1 cellular context compared by ENCODE assay signal in the genomic region with DNA sequence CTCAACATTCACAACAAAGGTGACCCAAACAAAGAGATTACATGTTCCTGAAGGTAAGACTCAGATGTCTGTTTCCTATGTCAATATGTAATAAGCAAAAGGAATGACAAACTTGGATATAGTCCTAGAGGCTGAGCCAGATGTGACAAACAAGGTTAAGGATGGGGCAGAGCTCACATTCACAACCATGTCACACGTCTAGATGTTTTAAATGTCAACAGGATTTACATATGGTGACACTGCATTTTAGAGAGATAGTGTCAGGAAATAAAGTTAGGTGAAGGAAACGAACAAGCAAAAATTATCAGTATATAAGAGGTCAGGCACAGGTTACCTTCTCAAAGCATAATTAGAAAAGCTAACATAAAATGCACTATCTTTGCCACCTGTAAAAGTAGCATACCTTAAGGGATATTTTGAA.
A peak's percentile ranks its signal among the peaks of the same experiment; 100 is the strongest.
TF ChIP-seq lines count a peak whose summit lies in the region.

No MANE protein-coding gene starts in this region.

TF ChIP-seq in K562, 482 proteins besides CTCF, POLR2A, EP300 and RAD21 (continued from another document and continues in another):
- no peak for TF ChIP-seq PRDM10 (IDR thresholded peaks at IDR 0.05; ENCODE audit: partially characterized antibody)
- TF ChIP-seq, protein P1, sequence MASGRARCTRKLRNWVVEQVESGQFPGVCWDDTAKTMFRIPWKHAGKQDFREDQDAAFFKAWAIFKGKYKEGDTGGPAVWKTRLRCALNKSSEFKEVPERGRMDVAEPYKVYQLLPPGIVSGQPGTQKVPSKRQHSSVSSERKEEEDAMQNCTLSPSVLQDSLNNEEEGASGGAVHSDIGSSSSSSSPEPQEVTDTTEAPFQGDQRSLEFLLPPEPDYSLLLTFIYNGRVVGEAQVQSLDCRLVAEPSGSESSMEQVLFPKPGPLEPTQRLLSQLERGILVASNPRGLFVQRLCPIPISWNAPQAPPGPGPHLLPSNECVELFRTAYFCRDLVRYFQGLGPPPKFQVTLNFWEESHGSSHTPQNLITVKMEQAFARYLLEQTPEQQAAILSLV (tag; IDR thresholded peaks at IDR 0.05) = no peak
- no peak for TF ChIP-seq POLR2B (IDR thresholded peaks at IDR 0.05; ENCODE audit: low read depth, partially characterized antibody)
- peak in 1 of 2 experiments; percentile 72; a peak in 1 of 4 replicates for TF ChIP-seq FOXA3 (CRISPR knock-in tag; conservative IDR thresholded peaks at IDR 0.05 in 1 of 2, IDR thresholded peaks at IDR 0.05 in 1 of 2)
- TF ChIP-seq ZNF316 (IDR thresholded peaks at IDR 0.05) = peak; percentile 97
- TF ChIP-seq, protein P2, sequence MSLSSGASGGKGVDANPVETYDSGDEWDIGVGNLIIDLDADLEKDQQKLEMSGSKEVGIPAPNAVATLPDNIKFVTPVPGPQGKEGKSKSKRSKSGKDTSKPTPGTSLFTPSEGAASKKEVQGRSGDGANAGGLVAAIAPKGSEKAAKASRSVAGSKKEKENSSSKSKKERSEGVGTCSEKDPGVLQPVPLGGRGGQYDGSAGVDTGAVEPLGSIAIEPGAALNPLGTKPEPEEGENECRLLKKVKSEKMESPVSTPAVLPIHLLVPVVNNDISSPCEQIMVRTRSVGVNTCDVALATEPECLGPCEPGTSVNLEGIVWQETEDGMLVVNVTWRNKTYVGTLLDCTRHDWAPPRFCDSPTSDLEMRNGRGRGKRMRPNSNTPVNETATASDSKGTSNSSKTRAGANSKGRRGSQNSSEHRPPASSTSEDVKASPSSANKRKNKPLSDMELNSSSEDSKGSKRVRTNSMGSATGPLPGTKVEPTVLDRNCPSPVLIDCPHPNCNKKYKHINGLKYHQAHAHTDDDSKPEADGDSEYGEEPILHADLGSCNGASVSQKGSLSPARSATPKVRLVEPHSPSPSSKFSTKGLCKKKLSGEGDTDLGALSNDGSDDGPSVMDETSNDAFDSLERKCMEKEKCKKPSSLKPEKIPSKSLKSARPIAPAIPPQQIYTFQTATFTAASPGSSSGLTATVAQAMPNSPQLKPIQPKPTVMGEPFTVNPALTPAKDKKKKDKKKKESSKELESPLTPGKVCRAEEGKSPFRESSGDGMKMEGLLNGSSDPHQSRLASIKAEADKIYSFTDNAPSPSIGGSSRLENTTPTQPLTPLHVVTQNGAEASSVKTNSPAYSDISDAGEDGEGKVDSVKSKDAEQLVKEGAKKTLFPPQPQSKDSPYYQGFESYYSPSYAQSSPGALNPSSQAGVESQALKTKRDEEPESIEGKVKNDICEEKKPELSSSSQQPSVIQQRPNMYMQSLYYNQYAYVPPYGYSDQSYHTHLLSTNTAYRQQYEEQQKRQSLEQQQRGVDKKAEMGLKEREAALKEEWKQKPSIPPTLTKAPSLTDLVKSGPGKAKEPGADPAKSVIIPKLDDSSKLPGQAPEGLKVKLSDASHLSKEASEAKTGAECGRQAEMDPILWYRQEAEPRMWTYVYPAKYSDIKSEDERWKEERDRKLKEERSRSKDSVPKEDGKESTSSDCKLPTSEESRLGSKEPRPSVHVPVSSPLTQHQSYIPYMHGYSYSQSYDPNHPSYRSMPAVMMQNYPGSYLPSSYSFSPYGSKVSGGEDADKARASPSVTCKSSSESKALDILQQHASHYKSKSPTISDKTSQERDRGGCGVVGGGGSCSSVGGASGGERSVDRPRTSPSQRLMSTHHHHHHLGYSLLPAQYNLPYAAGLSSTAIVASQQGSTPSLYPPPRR (CRISPR knock-in tag; IDR thresholded peaks at IDR 0.05; ENCODE audit: borderline replicate concordance) = no peak
- no peak for TF ChIP-seq RAD51 (IDR thresholded peaks at IDR 0.05; ENCODE audit: borderline replicate concordance, low read depth)
- TF ChIP-seq FOXM1 (IDR thresholded peaks at IDR 0.05; ENCODE audit: low read depth) = peak; percentile 92
- no peak for TF ChIP-seq FOXM1 (CRISPR knock-in tag; IDR thresholded peaks at IDR 0.05; ENCODE audit: low read depth)
- no peak for TF ChIP-seq DDX20 (tag; IDR thresholded peaks at IDR 0.05; ENCODE audit: low read depth)
- no peak for TF ChIP-seq ZNF444 (CRISPR knock-in tag; IDR thresholded peaks at IDR 0.05)
- no peak for TF ChIP-seq RBM14 (IDR thresholded peaks at IDR 0.05; ENCODE audit: borderline replicate concordance, insufficient read depth, low read depth, low read length)
- no peak for TF ChIP-seq ZNF512 (tag; IDR thresholded peaks at IDR 0.05)
- no peak for TF ChIP-seq SIN3A (IDR thresholded peaks at IDR 0.05; ENCODE audit: borderline replicate concordance in 2 of 2, control insufficient read depth in 1 of 2, low read depth in 2 of 2, low read length in 2 of 2)
- TF ChIP-seq RCOR1 (IDR thresholded peaks at IDR 0.05; ENCODE audit: borderline replicate concordance in 1 of 2, low read depth in 2 of 2, low read length in 2 of 2) = peak in 1 of 2 experiments; percentile 4; a peak in 1 of 4 replicates
- TF ChIP-seq EP400 (IDR thresholded peaks at IDR 0.05) = peak; percentile 28; the same call in 1 of the 2 replicates
- no peak for TF ChIP-seq NFIC (IDR thresholded peaks at IDR 0.05)
- TF ChIP-seq MAFF (IDR thresholded peaks at IDR 0.05; ENCODE audit: low read length) = peak; percentile 69; the same call in 1 of the 2 replicates
- peak; percentile 40; the same call in 1 of the 2 replicates for TF ChIP-seq CTBP1 (IDR thresholded peaks at IDR 0.05; ENCODE audit: borderline replicate concordance)
- no peak for TF ChIP-seq KLF1 (tag; IDR thresholded peaks at IDR 0.05)
- no peak for TF ChIP-seq TAF1 (IDR thresholded peaks at IDR 0.05; ENCODE audit: control insufficient read depth, extremely low read depth, insufficient read depth, low read length, severe bottlenecking)
- TF ChIP-seq CBX2 (IDR thresholded peaks at IDR 0.05; ENCODE audit: insufficient read depth, low read length, poor library complexity, severe bottlenecking) = no peak
- TF ChIP-seq HSF4 (CRISPR knock-in tag; IDR thresholded peaks at IDR 0.05; ENCODE audit: borderline replicate concordance) = no peak
- peak; percentile 39; the same call in 1 of the 2 replicates for TF ChIP-seq GATAD2B (IDR thresholded peaks at IDR 0.05; ENCODE audit: borderline replicate concordance)
- TF ChIP-seq HDAC8 (tag; IDR thresholded peaks at IDR 0.05) = no peak
- TF ChIP-seq RBFOX2 (IDR thresholded peaks at IDR 0.05; ENCODE audit: low read depth, low read length) = no peak
- TF ChIP-seq MCM2 (IDR thresholded peaks at IDR 0.05; ENCODE audit: low read depth) = no peak
- TF ChIP-seq HDAC3 (IDR thresholded peaks at IDR 0.05; ENCODE audit: borderline replicate concordance, partially characterized antibody) = peak; percentile 19
- TF ChIP-seq RBBP5 (IDR thresholded peaks at IDR 0.05; ENCODE audit: borderline replicate concordance, insufficient read depth, low read length, poor library complexity, severe bottlenecking) = no peak
- no peak for TF ChIP-seq CREB3 (tag; conservative IDR thresholded peaks at IDR 0.05; ENCODE audit: low read depth)
- TF ChIP-seq SUPT5H (IDR thresholded peaks at IDR 0.05) = no peak
- no peak for TF ChIP-seq ARID4B (CRISPR knock-in tag; IDR thresholded peaks at IDR 0.05)
- peak; percentile 73 for TF ChIP-seq DPF2 (IDR thresholded peaks at IDR 0.05)
- no peak for TF ChIP-seq HMG20B (CRISPR knock-in tag; IDR thresholded peaks at IDR 0.05)
- TF ChIP-seq CHD4 (IDR thresholded peaks at IDR 0.05; ENCODE audit: insufficient read depth, insufficient replicate concordance, low read depth, low read length, poor library complexity, severe bottlenecking) = no peak
- TF ChIP-seq MITF (IDR thresholded peaks at IDR 0.05) = no peak
- TF ChIP-seq, protein P3, sequence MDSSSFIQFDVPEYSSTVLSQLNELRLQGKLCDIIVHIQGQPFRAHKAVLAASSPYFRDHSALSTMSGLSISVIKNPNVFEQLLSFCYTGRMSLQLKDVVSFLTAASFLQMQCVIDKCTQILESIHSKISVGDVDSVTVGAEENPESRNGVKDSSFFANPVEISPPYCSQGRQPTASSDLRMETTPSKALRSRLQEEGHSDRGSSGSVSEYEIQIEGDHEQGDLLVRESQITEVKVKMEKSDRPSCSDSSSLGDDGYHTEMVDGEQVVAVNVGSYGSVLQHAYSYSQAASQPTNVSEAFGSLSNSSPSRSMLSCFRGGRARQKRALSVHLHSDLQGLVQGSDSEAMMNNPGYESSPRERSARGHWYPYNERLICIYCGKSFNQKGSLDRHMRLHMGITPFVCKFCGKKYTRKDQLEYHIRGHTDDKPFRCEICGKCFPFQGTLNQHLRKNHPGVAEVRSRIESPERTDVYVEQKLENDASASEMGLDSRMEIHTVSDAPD (CRISPR knock-in tag; IDR thresholded peaks at IDR 0.05) = no peak
- TF ChIP-seq ZFP1 (CRISPR knock-in tag; IDR thresholded peaks at IDR 0.05) = no peak
- no peak for TF ChIP-seq ZSCAN32 (CRISPR knock-in tag; IDR thresholded peaks at IDR 0.05)
